ENCODE assay signal across 1 cellular context in genomic region chr1:23110391-23110790, GRCh38.
TF ChIP-seq lines count a peak whose summit lies in the region.

No MANE protein-coding gene starts in this region.

TF ChIP-seq in HepG2, 621 proteins besides CTCF, POLR2A, EP300 and RAD21:
- TF ChIP-seq DBP (CRISPR knock-in tag; IDR thresholded peaks at IDR 0.05; ENCODE audit: not compliant biosample characterization) (no peak), ZNF616 (CRISPR knock-in tag; IDR thresholded peaks at IDR 0.05; ENCODE audit: low read depth) (no peak), THAP8 (CRISPR knock-in tag; IDR thresholded peaks at IDR 0.05; ENCODE audit: borderline replicate concordance) (no peak), ATF2 (CRISPR knock-in tag; IDR thresholded peaks at IDR 0.05) (no peak), ZNF558 (CRISPR knock-in tag; IDR thresholded peaks at IDR 0.05; ENCODE audit: borderline replicate concordance) (no peak), ZNF296 (CRISPR knock-in tag; conservative IDR thresholded peaks at IDR 0.05) (no peak), JDP2 (CRISPR knock-in tag; IDR thresholded peaks at IDR 0.05; ENCODE audit: borderline replicate concordance) (no peak), ZNF333 (CRISPR knock-in tag; IDR thresholded peaks at IDR 0.05; ENCODE audit: borderline replicate concordance) (no peak), UBTF (CRISPR knock-in tag; IDR thresholded peaks at IDR 0.05) (no peak)
- TF ChIP-seq, protein P1, sequence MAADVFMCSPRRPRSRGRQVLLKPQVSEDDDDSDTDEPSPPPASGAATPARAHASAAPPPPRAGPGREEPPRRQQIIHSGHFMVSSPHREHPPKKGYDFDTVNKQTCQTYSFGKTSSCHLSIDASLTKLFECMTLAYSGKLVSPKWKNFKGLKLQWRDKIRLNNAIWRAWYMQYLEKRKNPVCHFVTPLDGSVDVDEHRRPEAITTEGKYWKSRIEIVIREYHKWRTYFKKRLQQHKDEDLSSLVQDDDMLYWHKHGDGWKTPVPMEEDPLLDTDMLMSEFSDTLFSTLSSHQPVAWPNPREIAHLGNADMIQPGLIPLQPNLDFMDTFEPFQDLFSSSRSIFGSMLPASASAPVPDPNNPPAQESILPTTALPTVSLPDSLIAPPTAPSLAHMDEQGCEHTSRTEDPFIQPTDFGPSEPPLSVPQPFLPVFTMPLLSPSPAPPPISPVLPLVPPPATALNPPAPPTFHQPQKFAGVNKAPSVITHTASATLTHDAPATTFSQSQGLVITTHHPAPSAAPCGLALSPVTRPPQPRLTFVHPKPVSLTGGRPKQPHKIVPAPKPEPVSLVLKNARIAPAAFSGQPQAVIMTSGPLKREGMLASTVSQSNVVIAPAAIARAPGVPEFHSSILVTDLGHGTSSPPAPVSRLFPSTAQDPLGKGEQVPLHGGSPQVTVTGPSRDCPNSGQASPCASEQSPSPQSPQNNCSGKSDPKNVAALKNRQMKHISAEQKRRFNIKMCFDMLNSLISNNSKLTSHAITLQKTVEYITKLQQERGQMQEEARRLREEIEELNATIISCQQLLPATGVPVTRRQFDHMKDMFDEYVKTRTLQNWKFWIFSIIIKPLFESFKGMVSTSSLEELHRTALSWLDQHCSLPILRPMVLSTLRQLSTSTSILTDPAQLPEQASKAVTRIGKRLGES (CRISPR knock-in tag; IDR thresholded peaks at IDR 0.05; ENCODE audit: borderline replicate concordance): no peak
- TF ChIP-seq, protein P2, sequence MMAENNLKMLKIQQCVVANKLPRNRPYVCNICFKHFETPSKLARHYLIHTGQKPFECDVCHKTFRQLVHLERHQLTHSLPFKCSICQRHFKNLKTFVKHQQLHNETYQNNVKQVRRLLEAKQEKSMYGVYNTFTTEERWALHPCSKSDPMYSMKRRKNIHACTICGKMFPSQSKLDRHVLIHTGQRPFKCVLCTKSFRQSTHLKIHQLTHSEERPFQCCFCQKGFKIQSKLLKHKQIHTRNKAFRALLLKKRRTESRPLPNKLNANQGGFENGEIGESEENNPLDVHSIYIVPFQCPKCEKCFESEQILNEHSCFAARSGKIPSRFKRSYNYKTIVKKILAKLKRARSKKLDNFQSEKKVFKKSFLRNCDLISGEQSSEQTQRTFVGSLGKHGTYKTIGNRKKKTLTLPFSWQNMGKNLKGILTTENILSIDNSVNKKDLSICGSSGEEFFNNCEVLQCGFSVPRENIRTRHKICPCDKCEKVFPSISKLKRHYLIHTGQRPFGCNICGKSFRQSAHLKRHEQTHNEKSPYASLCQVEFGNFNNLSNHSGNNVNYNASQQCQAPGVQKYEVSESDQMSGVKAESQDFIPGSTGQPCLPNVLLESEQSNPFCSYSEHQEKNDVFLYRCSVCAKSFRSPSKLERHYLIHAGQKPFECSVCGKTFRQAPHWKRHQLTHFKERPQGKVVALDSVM (CRISPR knock-in tag; IDR thresholded peaks at IDR 0.05): no peak
